In the genomic region with DNA sequence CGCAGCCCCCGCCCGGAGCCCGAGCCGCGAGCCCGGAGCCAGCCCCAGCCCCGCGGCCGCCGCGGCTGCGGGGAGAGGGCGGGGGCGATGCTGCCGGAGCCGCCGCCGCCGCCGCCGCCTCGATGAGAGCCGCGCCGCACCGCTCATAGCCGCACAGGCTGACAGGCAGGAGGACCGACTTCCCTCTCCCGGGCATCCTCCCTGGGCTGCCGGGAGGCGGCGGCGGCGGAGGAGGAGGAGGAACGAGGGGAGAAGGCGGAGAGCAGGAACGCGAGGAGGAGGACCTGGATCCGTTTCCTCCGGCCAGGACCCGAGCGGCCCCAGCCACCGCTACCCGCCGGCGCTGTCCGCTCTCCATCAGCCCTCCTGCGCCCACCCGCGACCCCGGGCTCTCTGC, we compare ENCODE assay signal across 8 cellular contexts. TPM values are rescaled to one million over a fixed set of nuclear protein-coding genes. Genes with fewer than 3 reads are reported as not detected.
DNase-seq lines count a peak whose midpoint lies in the region; ATAC-seq and TF ChIP-seq lines count a peak whose summit lies in the region.

No MANE protein-coding gene starts in this region.

- H3K4me3 Mint-ChIP-seq in Caco-2 (ENCODE audit: unreplicated experiment) (peak overlapping the region; percentile 88), T-cell (peak overlapping the region in 2 of 3 donors; percentile 17 to 94), nephron (peak overlapping the region in 2 of 3 experiments; percentile 44 to 48)

- peaks cover 18% of the 10 kb centered on the region for H3K4me1 ChIP-seq in Caco-2

- H3K36me3 ChIP-seq in Caco-2 (ENCODE audit: control insufficient read depth, insufficient read depth, low read length) = no peaks in the 10 kb centered on the region

- POLR2A ChIA-PET in Caco-2 (lab: Charles Lee) (no interaction called here), T-cell (lab: Charles Lee) (no interaction called here)

- TF ChIP-seq CTCF in Caco-2 (IDR thresholded peaks at IDR 0.05; ENCODE audit: insufficient read depth in 1 of 2, low read depth in 1 of 2, low read length in 1 of 2, severe bottlenecking in 1 of 2, unreplicated experiment in 1 of 2) (no peak), nephron (IDR thresholded peaks at IDR 0.05; ENCODE audit: unreplicated experiment in 3 of 3) (no peak)

- ATAC-seq in GM19351 (IDR thresholded peaks at IDR 0.05; ENCODE audit: unreplicated experiment) = peak; percentile 23
- ATAC-seq in HG03196 (IDR thresholded peaks at IDR 0.05; ENCODE audit: unreplicated experiment) = peak; percentile 12
- peak; percentile 41 to 60 (median 52) for ATAC-seq in T-cell (replicated peaks in 1 of 4)
- ATAC-seq in esophagus mucosa = peak; percentile 2

- peak in 1 of 2 experiments; percentile 46 for DNase-seq in Caco-2
- peak in 5 of 34 experiments; percentile 7 to 19 (median 16) for DNase-seq in T-cell
- DNase-seq in NCI-H226 = no peak
- no peak for DNase-seq in SKM-1 treated with dmso at 0.1 percent for 144 hours (lab: John Stamatoyannopoulos, UW; ENCODE audit: unreplicated experiment)

- H3K9me3 ChIP-seq in Caco-2 = no peaks in the 10 kb centered on the region

- H3K36me3 Mint-ChIP-seq in Caco-2 (ENCODE audit: insufficient read depth, unreplicated experiment) = peaks cover 6% of the 10 kb centered on the region
- no peaks in the 10 kb centered on the region for H3K36me3 Mint-ChIP-seq in T-cell
- no peaks in the 10 kb centered on the region for H3K36me3 Mint-ChIP-seq in nephron (ENCODE audit: low read depth)

- H3K27ac Mint-ChIP-seq in Caco-2 (ENCODE audit: unreplicated experiment) (no peak overlapping the region), T-cell (no peak overlapping the region), nephron (no peak overlapping the region)

- H3K4me3 ChIP-seq in Caco-2 (ENCODE audit: low read depth, low read length) = peak overlapping the region; percentile 44

- peaks cover 54% of the 10 kb centered on the region for H3K27me3 Mint-ChIP-seq in Caco-2 (ENCODE audit: insufficient read depth, unreplicated experiment)
- peaks cover 32 to 50% of the 10 kb centered on the region in 2 donors for H3K27me3 Mint-ChIP-seq in T-cell
- H3K27me3 Mint-ChIP-seq in nephron (ENCODE audit: low read depth) = peaks cover 71% of the 10 kb centered on the region

- H3K4me1 Mint-ChIP-seq in Caco-2 (ENCODE audit: low read depth, unreplicated experiment) (peaks cover 14% of the 10 kb centered on the region), T-cell (peaks cover 27 to 43% (median 34%) of the 10 kb centered on the region in 3 donors), nephron (peaks cover 41% of the 10 kb centered on the region)

- CTCF ChIA-PET in Caco-2 (lab: Charles Lee) (no interaction called here), T-cell (lab: Charles Lee) (no interaction called here)

- no TSS peak for BruUV-seq in Caco-2 (replicated peaks; lab: Mats Ljungman, UMichigan)

- H3K9me3 Mint-ChIP-seq in Caco-2 (ENCODE audit: unreplicated experiment) = no peaks in the 10 kb centered on the region
- no peaks in the 10 kb centered on the region for H3K9me3 Mint-ChIP-seq in T-cell
- no peaks in the 10 kb centered on the region for H3K9me3 Mint-ChIP-seq in nephron

- H3K27me3 ChIP-seq in Caco-2 (replicated peaks; ENCODE audit: control insufficient read depth, insufficient read depth, low read length) = peaks cover 10% of the 10 kb centered on the region

- intact Hi-C loops in Caco-2 (cut with micrococcal nuclease; ENCODE audit: unreplicated experiment) = no loop called here

RNA-seq across cellular contexts. Expression of gene KLHL29, which starts 0.4 kb away (rescaled TPM):
- total RNA-seq in Caco-2 (2022) (0.61 and 0.81 TPM in 2 replicates), T-cell (1 to 10 TPM; 1.8 to 6.6 (median 2.5) TPM), esophagus mucosa (3.6 TPM)

Comparison
In these comparisons a context has a peak if more than half of its experiments do, and no peak if none do; other contexts are left out.
1. ATAC-seq: peak in every context shown above with its lines; median percentile 52 in T-cell; 23 in GM19351; 12 in HG03196; 2 in esophagus mucosa.